ENCODE assay signal across 2 cellular contexts in genomic region chr12:124827588-124828184, GRCh38.
TF ChIP-seq lines count a peak whose summit lies in the region.

No MANE protein-coding gene starts in this region.

TF ChIP-seq in IMR-90, 13 proteins besides CTCF, POLR2A, EP300 and RAD21:
- TF ChIP-seq CEBPB (IDR thresholded peaks at IDR 0.05; ENCODE audit: low read depth, low read length): no peak
- TF ChIP-seq NFE2L2 (IDR thresholded peaks at IDR 0.05; ENCODE audit: low read depth, low read length): no peak
- TF ChIP-seq, protein P1, sequence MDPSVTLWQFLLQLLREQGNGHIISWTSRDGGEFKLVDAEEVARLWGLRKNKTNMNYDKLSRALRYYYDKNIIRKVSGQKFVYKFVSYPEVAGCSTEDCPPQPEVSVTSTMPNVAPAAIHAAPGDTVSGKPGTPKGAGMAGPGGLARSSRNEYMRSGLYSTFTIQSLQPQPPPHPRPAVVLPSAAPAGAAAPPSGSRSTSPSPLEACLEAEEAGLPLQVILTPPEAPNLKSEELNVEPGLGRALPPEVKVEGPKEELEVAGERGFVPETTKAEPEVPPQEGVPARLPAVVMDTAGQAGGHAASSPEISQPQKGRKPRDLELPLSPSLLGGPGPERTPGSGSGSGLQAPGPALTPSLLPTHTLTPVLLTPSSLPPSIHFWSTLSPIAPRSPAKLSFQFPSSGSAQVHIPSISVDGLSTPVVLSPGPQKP (IDR thresholded peaks at IDR 0.05; ENCODE audit: borderline replicate concordance, low read depth, low read length): no peak
- no peak for TF ChIP-seq MAFK (IDR thresholded peaks at IDR 0.05; ENCODE audit: low read depth, low read length)
- no peak for TF ChIP-seq RCOR1 (IDR thresholded peaks at IDR 0.05; ENCODE audit: insufficient replicate concordance, low read length)
- no peak for TF ChIP-seq SMC3 (IDR thresholded peaks at IDR 0.05; ENCODE audit: low read depth, low read length)
- TF ChIP-seq FOS (IDR thresholded peaks at IDR 0.05; ENCODE audit: low read depth, low read length): no peak
- TF ChIP-seq MXI1 (IDR thresholded peaks at IDR 0.05; ENCODE audit: borderline replicate concordance, low read depth, low read length): no peak

TF ChIP-seq in GM12878, 131 proteins besides CTCF, POLR2A, EP300 and RAD21 (continues in another document):
- TF ChIP-seq PRDM15 (CRISPR knock-in tag; IDR thresholded peaks at IDR 0.05) (no peak), YBX1 (IDR thresholded peaks at IDR 0.05) (no peak), SMAD5 (IDR thresholded peaks at IDR 0.05; ENCODE audit: low read depth) (no peak), BHLHE40 (IDR thresholded peaks at IDR 0.05; ENCODE audit: borderline replicate concordance in 1 of 2, low read depth in 2 of 2, low read length in 1 of 2) (peak in 1 of 2 experiments; percentile 27; a peak in 1 of 4 replicates), SRF (IDR thresholded peaks at IDR 0.05; ENCODE audit: low read depth in 2 of 2, low read length in 2 of 2) (no peak), ESRRA (IDR thresholded peaks at IDR 0.05; ENCODE audit: low read length) (no peak), SREBF1 (IDR thresholded peaks at IDR 0.05; ENCODE audit: low read length) (no peak), TARDBP (IDR thresholded peaks at IDR 0.05; ENCODE audit: borderline replicate concordance) (no peak), MAX (IDR thresholded peaks at IDR 0.05; ENCODE audit: low read depth, low read length) (no peak), RELA (IDR thresholded peaks at IDR 0.05; ENCODE audit: borderline replicate concordance, partially characterized antibody) (no peak), BACH1 (IDR thresholded peaks at IDR 0.05; ENCODE audit: borderline replicate concordance) (no peak), PAX8 (IDR thresholded peaks at IDR 0.05) (no peak), TCF7 (IDR thresholded peaks at IDR 0.05; ENCODE audit: borderline replicate concordance) (no peak), NFIC (IDR thresholded peaks at IDR 0.05; ENCODE audit: low read depth, low read length) (no peak), SMARCA5 (IDR thresholded peaks at IDR 0.05) (peak; percentile 78), NBN (IDR thresholded peaks at IDR 0.05) (no peak), SUZ12 (IDR thresholded peaks at IDR 0.05; ENCODE audit: unreplicated experiment) (no peak), GATAD2B (conservative IDR thresholded peaks at IDR 0.05; ENCODE audit: low read depth) (peak; percentile 52; the same call in 1 of the 2 replicates), CHD2 (IDR thresholded peaks at IDR 0.05; ENCODE audit: borderline replicate concordance, low read depth, low read length) (no peak), NR2C2 (IDR thresholded peaks at IDR 0.05; ENCODE audit: borderline replicate concordance, control insufficient read depth, insufficient read length, low read depth) (no peak), KAT2A (conservative IDR thresholded peaks at IDR 0.05; ENCODE audit: control insufficient read depth, low read depth, low read length) (no peak), MEF2A (IDR thresholded peaks at IDR 0.05; ENCODE audit: insufficient read depth, low read depth, low read length) (no peak), TAF1 (IDR thresholded peaks at IDR 0.05; ENCODE audit: borderline replicate concordance, low read depth, low read length) (no peak), ATF3 (IDR thresholded peaks at IDR 0.05; ENCODE audit: borderline replicate concordance, extremely low read depth, low read depth, low read length) (no peak), ATF7 (IDR thresholded peaks at IDR 0.05; ENCODE audit: low read depth) (peak; percentile 30; the same call in 1 of the 2 replicates), CEBPB (IDR thresholded peaks at IDR 0.05; ENCODE audit: borderline replicate concordance in 1 of 2, low read depth in 2 of 2, low read length in 2 of 2) (no peak), IKZF2 (IDR thresholded peaks at IDR 0.05) (peak in 1 of 2 experiments; percentile 26; a peak in 2 of 4 replicates)
- TF ChIP-seq, protein P2, sequence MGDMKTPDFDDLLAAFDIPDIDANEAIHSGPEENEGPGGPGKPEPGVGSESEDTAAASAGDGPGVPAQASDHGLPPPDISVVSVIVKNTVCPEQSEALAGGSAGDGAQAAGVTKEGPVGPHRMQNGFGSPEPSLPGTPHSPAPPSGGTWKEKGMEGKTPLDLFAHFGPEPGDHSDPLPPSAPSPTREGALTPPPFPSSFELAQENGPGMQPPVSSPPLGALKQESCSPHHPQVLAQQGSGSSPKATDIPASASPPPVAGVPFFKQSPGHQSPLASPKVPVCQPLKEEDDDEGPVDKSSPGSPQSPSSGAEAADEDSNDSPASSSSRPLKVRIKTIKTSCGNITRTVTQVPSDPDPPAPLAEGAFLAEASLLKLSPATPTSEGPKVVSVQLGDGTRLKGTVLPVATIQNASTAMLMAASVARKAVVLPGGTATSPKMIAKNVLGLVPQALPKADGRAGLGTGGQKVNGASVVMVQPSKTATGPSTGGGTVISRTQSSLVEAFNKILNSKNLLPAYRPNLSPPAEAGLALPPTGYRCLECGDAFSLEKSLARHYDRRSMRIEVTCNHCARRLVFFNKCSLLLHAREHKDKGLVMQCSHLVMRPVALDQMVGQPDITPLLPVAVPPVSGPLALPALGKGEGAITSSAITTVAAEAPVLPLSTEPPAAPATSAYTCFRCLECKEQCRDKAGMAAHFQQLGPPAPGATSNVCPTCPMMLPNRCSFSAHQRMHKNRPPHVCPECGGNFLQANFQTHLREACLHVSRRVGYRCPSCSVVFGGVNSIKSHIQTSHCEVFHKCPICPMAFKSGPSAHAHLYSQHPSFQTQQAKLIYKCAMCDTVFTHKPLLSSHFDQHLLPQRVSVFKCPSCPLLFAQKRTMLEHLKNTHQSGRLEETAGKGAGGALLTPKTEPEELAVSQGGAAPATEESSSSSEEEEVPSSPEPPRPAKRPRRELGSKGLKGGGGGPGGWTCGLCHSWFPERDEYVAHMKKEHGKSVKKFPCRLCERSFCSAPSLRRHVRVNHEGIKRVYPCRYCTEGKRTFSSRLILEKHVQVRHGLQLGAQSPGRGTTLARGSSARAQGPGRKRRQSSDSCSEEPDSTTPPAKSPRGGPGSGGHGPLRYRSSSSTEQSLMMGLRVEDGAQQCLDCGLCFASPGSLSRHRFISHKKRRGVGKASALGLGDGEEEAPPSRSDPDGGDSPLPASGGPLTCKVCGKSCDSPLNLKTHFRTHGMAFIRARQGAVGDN (IDR thresholded peaks at IDR 0.05): peak; percentile 44; the same call in 1 of the 2 replicates
- TF ChIP-seq, protein P1 (IDR thresholded peaks at IDR 0.05; ENCODE audit: low read depth, low read length): no peak
- TF ChIP-seq, protein P3, sequence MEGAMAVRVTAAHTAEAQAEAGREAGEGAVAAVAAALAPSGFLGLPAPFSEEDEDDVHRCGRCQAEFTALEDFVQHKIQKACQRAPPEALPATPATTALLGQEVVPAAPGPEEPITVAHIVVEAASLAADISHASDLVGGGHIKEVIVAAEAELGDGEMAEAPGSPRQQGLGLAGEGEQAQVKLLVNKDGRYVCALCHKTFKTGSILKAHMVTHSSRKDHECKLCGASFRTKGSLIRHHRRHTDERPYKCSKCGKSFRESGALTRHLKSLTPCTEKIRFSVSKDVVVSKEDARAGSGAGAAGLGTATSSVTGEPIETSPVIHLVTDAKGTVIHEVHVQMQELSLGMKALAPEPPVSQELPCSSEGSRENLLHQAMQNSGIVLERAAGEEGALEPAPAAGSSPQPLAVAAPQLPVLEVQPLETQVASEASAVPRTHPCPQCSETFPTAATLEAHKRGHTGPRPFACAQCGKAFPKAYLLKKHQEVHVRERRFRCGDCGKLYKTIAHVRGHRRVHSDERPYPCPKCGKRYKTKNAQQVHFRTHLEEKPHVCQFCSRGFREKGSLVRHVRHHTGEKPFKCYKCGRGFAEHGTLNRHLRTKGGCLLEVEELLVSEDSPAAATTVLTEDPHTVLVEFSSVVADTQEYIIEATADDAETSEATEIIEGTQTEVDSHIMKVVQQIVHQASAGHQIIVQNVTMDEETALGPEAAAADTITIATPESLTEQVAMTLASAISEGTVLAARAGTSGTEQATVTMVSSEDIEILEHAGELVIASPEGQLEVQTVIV (IDR thresholded peaks at IDR 0.05; ENCODE audit: borderline replicate concordance, partially characterized antibody): no peak
- TF ChIP-seq, protein P4, sequence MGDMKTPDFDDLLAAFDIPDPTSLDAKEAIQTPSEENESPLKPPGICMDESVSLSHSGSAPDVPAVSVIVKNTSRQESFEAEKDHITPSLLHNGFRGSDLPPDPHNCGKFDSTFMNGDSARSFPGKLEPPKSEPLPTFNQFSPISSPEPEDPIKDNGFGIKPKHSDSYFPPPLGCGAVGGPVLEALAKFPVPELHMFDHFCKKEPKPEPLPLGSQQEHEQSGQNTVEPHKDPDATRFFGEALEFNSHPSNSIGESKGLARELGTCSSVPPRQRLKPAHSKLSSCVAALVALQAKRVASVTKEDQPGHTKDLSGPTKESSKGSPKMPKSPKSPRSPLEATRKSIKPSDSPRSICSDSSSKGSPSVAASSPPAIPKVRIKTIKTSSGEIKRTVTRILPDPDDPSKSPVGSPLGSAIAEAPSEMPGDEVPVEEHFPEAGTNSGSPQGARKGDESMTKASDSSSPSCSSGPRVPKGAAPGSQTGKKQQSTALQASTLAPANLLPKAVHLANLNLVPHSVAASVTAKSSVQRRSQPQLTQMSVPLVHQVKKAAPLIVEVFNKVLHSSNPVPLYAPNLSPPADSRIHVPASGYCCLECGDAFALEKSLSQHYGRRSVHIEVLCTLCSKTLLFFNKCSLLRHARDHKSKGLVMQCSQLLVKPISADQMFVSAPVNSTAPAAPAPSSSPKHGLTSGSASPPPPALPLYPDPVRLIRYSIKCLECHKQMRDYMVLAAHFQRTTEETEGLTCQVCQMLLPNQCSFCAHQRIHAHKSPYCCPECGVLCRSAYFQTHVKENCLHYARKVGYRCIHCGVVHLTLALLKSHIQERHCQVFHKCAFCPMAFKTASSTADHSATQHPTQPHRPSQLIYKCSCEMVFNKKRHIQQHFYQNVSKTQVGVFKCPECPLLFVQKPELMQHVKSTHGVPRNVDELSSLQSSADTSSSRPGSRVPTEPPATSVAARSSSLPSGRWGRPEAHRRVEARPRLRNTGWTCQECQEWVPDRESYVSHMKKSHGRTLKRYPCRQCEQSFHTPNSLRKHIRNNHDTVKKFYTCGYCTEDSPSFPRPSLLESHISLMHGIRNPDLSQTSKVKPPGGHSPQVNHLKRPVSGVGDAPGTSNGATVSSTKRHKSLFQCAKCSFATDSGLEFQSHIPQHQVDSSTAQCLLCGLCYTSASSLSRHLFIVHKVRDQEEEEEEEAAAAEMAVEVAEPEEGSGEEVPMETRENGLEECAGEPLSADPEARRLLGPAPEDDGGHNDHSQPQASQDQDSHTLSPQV (IDR thresholded peaks at IDR 0.05): no peak
